ENCODE assay signal across 16 cellular contexts in genomic region chr11:46519351-46519750, GRCh38.
A peak's percentile ranks its signal among the peaks of the same experiment; 100 is the strongest.
DNase-seq lines count a peak whose midpoint lies in the region; ATAC-seq and TF ChIP-seq lines count a peak whose summit lies in the region.
"Had no signal": no experiment of that assay in that cellular context is flagged by ENCODE, and none has a peak within 500 bp of the region (broad histone marks: within the 10 kb centered on the region; RNA-seq: fewer than 3 reads in every experiment).

No MANE protein-coding gene starts in this region.

- H3K23me2 ChIP-seq in H9 (ENCODE audit: insufficient read length, low read depth, low read length, poor library complexity, severe bottlenecking), result no peaks in the 10 kb centered on the region

- H4K5ac ChIP-seq in H9 (ENCODE audit: insufficient read length, low read depth, low read length), result no peak overlapping the region

- no peak overlapping the region for H4K8ac ChIP-seq in H9 (replicated peaks; ENCODE audit: insufficient read length, low read depth, low read length)

- H2BK15ac ChIP-seq in H9 (ENCODE audit: low read depth, low read length), result no peak overlapping the region

- H3K4me3 ChIP-seq in endodermal cell (ENCODE audit: low read length) (no peak overlapping the region), neutrophil (ENCODE audit: low read depth in 1 of 2, low read length in 1 of 2) (peak overlapping the region in 1 of 2 experiments; percentile 9)
- H3K4me3 ChIP-seq: HAP-1 had no signal

- H3K4me2 ChIP-seq in H9 (ENCODE audit: insufficient read depth, insufficient read length, low read length), result no peak overlapping the region

- no CpG with 5 or more reads among the region's 3 CpGs for WGBS in H9 (ENCODE audit: extremely low coverage, insufficient read length, low lambda C conversion rate)
- WGBS in endodermal cell (ENCODE audit: insufficient coverage in 1 of 2, insufficient read length in 1 of 2), 2 experiments, result 95 to 97% methylated on average over 3 of the region's 3 CpGs

- H3K27ac ChIP-seq in C4-2B (peak overlapping the region; percentile 8; the same call in 1 of the 2 replicates), H9 (ENCODE audit: insufficient read length, low read depth, low read length) (no peak overlapping the region), endodermal cell (ENCODE audit: low read depth, low read length) (no peak overlapping the region), neutrophil (peak overlapping the region; percentile 78)

- no peak overlapping the region for H3T11ph ChIP-seq in H9 (ENCODE audit: low read length)

- no peak overlapping the region for H2AK5ac ChIP-seq in H9 (ENCODE audit: insufficient read length, low read length)

- H3K4me3 Mint-ChIP-seq in H9 (no peak overlapping the region), endodermal cell (no peak overlapping the region)
- H3K4me3 Mint-ChIP-seq: CD4-positive, alpha-beta T cell had no signal

- TF ChIP-seq CTCF in C4-2B (conservative IDR thresholded peaks at IDR 0.05) (no peak), H9 (conservative IDR thresholded peaks at IDR 0.05) (no peak), endodermal cell (conservative IDR thresholded peaks at IDR 0.05) (no peak), neutrophil (IDR thresholded peaks at IDR 0.05) (no peak)

- no peaks in the 10 kb centered on the region for H4K20me1 ChIP-seq in H9 (ENCODE audit: control insufficient read depth, insufficient read depth, insufficient read length)

- no peak overlapping the region for H3K56ac ChIP-seq in H9 (ENCODE audit: insufficient read length, low read depth, low read length)

- H2BK5ac ChIP-seq in H9 (ENCODE audit: insufficient read length, low read length), result no peak overlapping the region

- H2BK120ac ChIP-seq in H9 (ENCODE audit: low read depth, low read length, poor library complexity, severe bottlenecking), result no peak overlapping the region

- H2BK20ac ChIP-seq in H9 (ENCODE audit: low read depth, low read length, poor library complexity, severe bottlenecking), result no peak overlapping the region

- H3K27me3 Mint-ChIP-seq in H9 (ENCODE audit: low read depth) (no peaks in the 10 kb centered on the region), endodermal cell (ENCODE audit: insufficient read depth) (no peaks in the 10 kb centered on the region)
- H3K27me3 Mint-ChIP-seq: CD4-positive, alpha-beta T cell had no signal

- H2AFZ ChIP-seq in H9 (ENCODE audit: low read length), result no peak overlapping the region

- no peak overlapping the region for H3K4ac ChIP-seq in H9 (ENCODE audit: low read depth, low read length)

- H3K23ac ChIP-seq in H9 (ENCODE audit: insufficient read length, low read depth, low read length), result no peak overlapping the region

- no peak overlapping the region for H3K9ac ChIP-seq in H9 (ENCODE audit: extremely low read depth, insufficient read length, low read length)
- H3K9ac ChIP-seq in endodermal cell (ENCODE audit: extremely low read depth, low read length, poor library complexity, severe bottlenecking), result no peak overlapping the region

- H3K4me1 Mint-ChIP-seq in H9 (peaks cover 27 to 29% of the 10 kb centered on the region in 2 experiments), endodermal cell (peaks cover 17% of the 10 kb centered on the region)

- H3K27ac Mint-ChIP-seq in H9 (peak overlapping the region in 2 of 3 experiments; percentile 7 to 40; a peak in 2 of 7 replicates), endodermal cell (peak overlapping the region; percentile 20)
- H3K27ac Mint-ChIP-seq: CD4-positive, alpha-beta T cell had no signal

- H3K9me3 ChIP-seq in H9 (ENCODE audit: control insufficient read depth, low read depth, low read length) (no peaks in the 10 kb centered on the region), endodermal cell (ENCODE audit: control insufficient read depth, low read length) (no peaks in the 10 kb centered on the region), neutrophil (no peaks in the 10 kb centered on the region)
- H3K9me3 ChIP-seq: HAP-1 had no signal

- no peaks in the 10 kb centered on the region for H3K9me3 Mint-ChIP-seq in H9
- H3K9me3 Mint-ChIP-seq in endodermal cell, result no peaks in the 10 kb centered on the region
- H3K9me3 Mint-ChIP-seq: CD4-positive, alpha-beta T cell had no signal

- H3K18ac ChIP-seq in H9 (ENCODE audit: insufficient read length, low read depth, low read length), result no peak overlapping the region

- no peak overlapping the region for H3K14ac ChIP-seq in H9 (ENCODE audit: insufficient read depth, low read length)

- no peaks in the 10 kb centered on the region for H3K4me1 ChIP-seq in H9 (ENCODE audit: insufficient read depth, low read length)
- H3K4me1 ChIP-seq in endodermal cell (ENCODE audit: control insufficient read depth, insufficient read depth, low read length), result peaks cover 6% of the 10 kb centered on the region
- peaks cover 52 to 60% of the 10 kb centered on the region in 2 experiments for H3K4me1 ChIP-seq in neutrophil (ENCODE audit: control insufficient read depth in 1 of 2, insufficient read depth in 1 of 2, low read depth in 1 of 2, low read length in 1 of 2)
- H3K4me1 ChIP-seq: HAP-1 had no signal

- H4K91ac ChIP-seq in H9 (ENCODE audit: insufficient read length, low read depth, low read length), result no peak overlapping the region

- H3K27me3 ChIP-seq in H9 (ENCODE audit: insufficient read depth, low read length), result no peaks in the 10 kb centered on the region
- no peaks in the 10 kb centered on the region for H3K27me3 ChIP-seq in endodermal cell (ENCODE audit: control insufficient read depth, insufficient read depth, low read length, poor library complexity, severe bottlenecking)
- H3K27me3 ChIP-seq in neutrophil, result no peaks in the 10 kb centered on the region

- H3K36me3 ChIP-seq in endodermal cell (ENCODE audit: control insufficient read depth, insufficient read depth, low read length), result peaks cover 19% of the 10 kb centered on the region
- no peaks in the 10 kb centered on the region for H3K36me3 ChIP-seq in neutrophil
- H3K36me3 ChIP-seq: HAP-1 had no signal

- H3K79me1 ChIP-seq in H9 (ENCODE audit: insufficient read depth, low read depth, low read length, poor library complexity, severe bottlenecking), result no peaks in the 10 kb centered on the region

- H2BK12ac ChIP-seq in H9 (ENCODE audit: insufficient read length, low read depth, low read length), result no peak overlapping the region

- no peaks in the 10 kb centered on the region for H3K79me2 ChIP-seq in H9 (ENCODE audit: insufficient read depth, low read length)

- H3K36me3 Mint-ChIP-seq in H9 (ENCODE audit: insufficient read depth in 1 of 3, low read depth in 3 of 3) (no peaks in the 10 kb centered on the region), endodermal cell (ENCODE audit: low read depth) (peaks cover 10% of the 10 kb centered on the region)

- ATAC-seq in HG03457 (IDR thresholded peaks at IDR 0.05; ENCODE audit: unreplicated experiment), result no peak
- ATAC-seq in HG03521 (IDR thresholded peaks at IDR 0.05; ENCODE audit: unreplicated experiment), result no peak

- no peak for DNase-seq in H9
- no peak for DNase-seq in endodermal cell
- DNase-seq in cerebellar nuclear complex (lab: John Stamatoyannopoulos, UW), result no peak
- DNase-seq: CD4-positive, alpha-beta T cell; DMS153; KBM-7; NCI-H1105 treated with DMSO at 0.1 percent for 48 hours; NCI-H187; NCI-H226; NCI-H524; NCI-H82 had no signal

Comparison
In these comparisons a context has a peak if more than half of its experiments do, and no peak if none do; other contexts are left out.
1. H3K27ac ChIP-seq: peak in C4-2B (single experiment) and neutrophil (single experiment); none in H9 (single experiment) and endodermal cell (single experiment).